Comparison of ENCODE assay signal across 2 cellular contexts in the genomic region with DNA sequence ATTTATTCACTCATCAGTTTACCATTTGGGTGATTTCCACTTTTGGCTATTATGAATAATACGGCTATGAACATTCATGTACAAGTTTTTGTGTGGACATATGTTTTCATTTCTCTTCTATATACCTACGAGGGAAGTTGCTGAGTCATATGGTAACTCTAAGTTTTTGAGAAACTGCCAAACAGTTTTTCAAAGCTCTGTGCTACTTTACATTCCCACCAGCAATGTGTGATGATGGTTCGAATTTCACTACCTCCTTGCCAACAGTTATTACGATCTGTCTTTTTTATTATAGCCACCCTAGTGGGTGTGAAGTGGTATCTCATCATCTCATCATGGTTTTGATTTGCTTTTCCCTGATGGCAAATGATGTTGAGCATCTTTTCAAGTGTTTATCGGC.
TF ChIP-seq lines count a peak whose summit lies in the region.

No MANE protein-coding gene starts in this region.

TF ChIP-seq in HepG2, 621 proteins besides CTCF, POLR2A, EP300 and RAD21:
- TF ChIP-seq NFE2L2 (IDR thresholded peaks at IDR 0.05; ENCODE audit: low read length) (peak; percentile 66; the same call in 1 of the 2 replicates), ZFP62 (CRISPR knock-in tag; IDR thresholded peaks at IDR 0.05) (no peak)

TF ChIP-seq in IMR-90, 13 proteins besides CTCF, POLR2A, EP300 and RAD21:
- TF ChIP-seq, protein P1, sequence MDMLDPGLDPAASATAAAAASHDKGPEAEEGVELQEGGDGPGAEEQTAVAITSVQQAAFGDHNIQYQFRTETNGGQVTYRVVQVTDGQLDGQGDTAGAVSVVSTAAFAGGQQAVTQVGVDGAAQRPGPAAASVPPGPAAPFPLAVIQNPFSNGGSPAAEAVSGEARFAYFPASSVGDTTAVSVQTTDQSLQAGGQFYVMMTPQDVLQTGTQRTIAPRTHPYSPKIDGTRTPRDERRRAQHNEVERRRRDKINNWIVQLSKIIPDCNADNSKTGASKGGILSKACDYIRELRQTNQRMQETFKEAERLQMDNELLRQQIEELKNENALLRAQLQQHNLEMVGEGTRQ (IDR thresholded peaks at IDR 0.05; ENCODE audit: low read depth, low read length): no peak
- TF ChIP-seq CEBPB (IDR thresholded peaks at IDR 0.05; ENCODE audit: low read depth, low read length) (no peak), MAZ (IDR thresholded peaks at IDR 0.05; ENCODE audit: borderline replicate concordance, low read depth, low read length) (no peak), MAFK (IDR thresholded peaks at IDR 0.05; ENCODE audit: low read depth, low read length) (peak; percentile 60), NFE2L2 (IDR thresholded peaks at IDR 0.05; ENCODE audit: low read depth, low read length) (peak; percentile 84)
